In the genomic region with DNA sequence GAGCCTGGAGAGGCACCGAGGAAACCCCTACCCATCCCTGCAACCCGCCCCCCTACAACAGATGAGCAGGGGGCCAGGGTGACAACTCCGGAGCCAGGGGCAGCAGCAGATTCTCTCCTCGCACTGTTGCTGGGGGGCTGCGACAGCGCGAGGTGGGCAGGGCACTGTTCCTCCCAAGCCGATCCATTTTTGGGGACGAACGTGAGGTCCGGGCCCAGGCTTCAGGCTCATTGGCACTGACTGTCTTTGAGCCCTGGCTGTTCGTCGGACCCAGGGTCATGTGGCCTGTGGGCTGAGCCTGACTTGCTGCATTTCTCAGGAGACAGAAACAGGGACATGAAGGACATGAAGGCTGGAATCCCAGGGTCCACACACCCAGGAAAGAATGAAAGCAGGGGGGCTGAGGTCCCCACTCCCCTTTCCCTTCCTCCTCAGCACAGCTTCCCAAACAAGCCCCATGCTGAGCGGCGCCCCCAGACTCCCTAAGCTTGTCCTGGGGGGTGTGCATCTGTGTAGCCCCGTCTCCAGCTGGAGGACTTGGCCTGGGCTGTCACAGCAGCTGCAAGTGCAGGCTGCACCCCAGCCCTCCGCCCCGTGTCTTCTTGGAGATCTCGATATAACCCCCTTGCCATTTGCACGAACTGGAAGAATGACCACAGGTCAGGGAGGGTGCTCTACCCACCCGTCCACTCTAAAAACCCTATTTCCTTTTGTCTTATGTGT, we compare ENCODE assay signal across 9 cellular contexts. TPM values are rescaled to one million over a fixed set of nuclear protein-coding genes. Genes with fewer than 3 reads are reported as not detected.
A peak's percentile ranks its signal among the peaks of the same experiment; 100 is the strongest.
DNase-seq lines count a peak whose midpoint lies in the region; ATAC-seq and TF ChIP-seq lines count a peak whose summit lies in the region.
"Had no signal": no experiment of that assay in that cellular context is flagged by ENCODE, and none has a peak within 500 bp of the region (broad histone marks: within the 10 kb centered on the region; RNA-seq: fewer than 3 reads in every experiment).

No MANE protein-coding gene starts in this region.

- no peak for TF ChIP-seq POLR2A in ovary (IDR thresholded peaks at IDR 0.05)

- WGBS in ovary, 3 donors, result 17 to 20% (median 18%) methylated on average over 21 of the region's 21 CpGs

- no peak for DNase-seq in AG09309 (ENCODE audit: low read depth)
- DNase-seq in SW480 (ENCODE audit: low spot score), result peak; percentile 30
- peak; percentile 90 for DNase-seq in globus pallidus (ENCODE audit: low spot score)
- DNase-seq in ovary, result no peak
- DNase-seq in NCI-H2107 (lab: John Stamatoyannopoulos, UW), result no peak
- no peak for DNase-seq in stimulated activated naive CD8-positive, alpha-beta T cell treated with anti-CD3 and anti-CD28 coated beads, Interleukin-15, Interleukin-2, amounts not matched to agents 100 U/mL and 50 U/mL, for 24 hours
- DNase-seq in activated naive CD4-positive, alpha-beta T cell treated with anti-CD3 and anti-CD28 coated beads, Interleukin-2, amount 50 U/mL, for 72 hours (ENCODE audit: low spot score in 2 of 2), result no peak
- DNase-seq in germinal center (ENCODE audit: low spot score), result no peak
- DNase-seq: CD8-positive, alpha-beta T cell had no signal

- TF ChIP-seq CTCF in AG09309 (IDR thresholded peaks at IDR 0.05; ENCODE audit: control insufficient read depth, insufficient read depth, low read depth, low read length, missing control alignments) (no peak), ovary (IDR thresholded peaks at IDR 0.05) (no peak)

- intact Hi-C loops in ovary (cut with DNase I), result loop anchor here in 2 of 4 donors (5.0 kb wide), 2 partner anchors 38 to 43 kb away; partner anchors contain the start of gene TIMP2 (in 1 of the 2)

- no peak for TF ChIP-seq EP300 in ovary (IDR thresholded peaks at IDR 0.05)

- H3K4me3 ChIP-seq in AG09309 (ENCODE audit: control insufficient read depth, low read depth, low read length) (peak overlapping the region; percentile 35), ovary (peak overlapping the region; percentile 29)

- peak overlapping the region; percentile 70 to 84 for H3K27ac ChIP-seq in ovary

- H3K27ac Mint-ChIP-seq in activated naive CD4-positive, alpha-beta T cell treated with anti-CD3 and anti-CD28 coated beads, Interleukin-2, amount 50 U/mL, for 72 hours, result no peak overlapping the region
- H3K27ac Mint-ChIP-seq: CD8-positive, alpha-beta T cell had no signal

- H3K9me3 ChIP-seq in ovary, result no peaks in the 10 kb centered on the region

- no peaks in the 10 kb centered on the region for H3K36me3 Mint-ChIP-seq in activated naive CD4-positive, alpha-beta T cell treated with anti-CD3 and anti-CD28 coated beads, Interleukin-2, amount 50 U/mL, for 72 hours
- H3K36me3 Mint-ChIP-seq: CD8-positive, alpha-beta T cell had no signal

- H3K27me3 ChIP-seq in ovary, result no peaks in the 10 kb centered on the region

- H3K4me1 ChIP-seq in ovary (ENCODE audit: insufficient read depth), result peaks cover 37% of the 10 kb centered on the region

- H3K9me3 Mint-ChIP-seq in activated naive CD4-positive, alpha-beta T cell treated with anti-CD3 and anti-CD28 coated beads, Interleukin-2, amount 50 U/mL, for 72 hours, result no peaks in the 10 kb centered on the region
- H3K9me3 Mint-ChIP-seq: CD8-positive, alpha-beta T cell had no signal

- ATAC-seq in stimulated activated naive CD8-positive, alpha-beta T cell treated with anti-CD3 and anti-CD28 coated beads, Interleukin-15, Interleukin-2, amounts not matched to agents 100 U/mL and 50 U/mL, for 24 hours, result no peak
- ATAC-seq in activated naive CD4-positive, alpha-beta T cell treated with anti-CD3 and anti-CD28 coated beads, Interleukin-2, amount 50 U/mL, for 72 hours, result no peak

- H3K36me3 ChIP-seq in ovary, result no peaks in the 10 kb centered on the region

RNA-seq across cellular contexts. Expression of gene CEP295NL, which starts 18.7 kb away (rescaled TPM):
- 1 to 10 TPM; 1.7 to 8.0 (median 4.5) TPM for total RNA-seq in ovary
- 1 to 10 TPM in 1 of 2 donors, under 1 TPM in 1; 0.25 to 1.0 TPM for polyA plus RNA-seq in ovary
- total RNA-seq in activated naive CD4-positive, alpha-beta T cell treated with anti-CD3 and anti-CD28 coated beads, Interleukin-2, amount 50 U/mL, for 72 hours, result under 1 TPM in 1 of 2 donors, not detected in 1; 0.61 TPM

RNA-seq across cellular contexts. Expression of gene TIMP2, which starts 40.9 kb away (rescaled TPM):
- total RNA-seq in ovary, result 100 to 1,000 TPM; 221 to 854 (median 693) TPM
- 1,000 to 10,000 TPM in 1 of 2 donors, 100 to 1,000 TPM in 1; 542 to 1,422 TPM for polyA plus RNA-seq in ovary
- 1 to 10 TPM; 1.1 TPM for total RNA-seq in activated naive CD4-positive, alpha-beta T cell treated with anti-CD3 and anti-CD28 coated beads, Interleukin-2, amount 50 U/mL, for 72 hours

RNA-seq across cellular contexts. Expression of gene USP36, which starts 43.7 kb away (rescaled TPM):
- total RNA-seq in ovary, result 100 to 1,000 TPM in 2 of 7 donors, 10 to 100 TPM in 5; 56.0 to 127 (median 69.2) TPM
- 10 to 100 TPM; 38.7 to 59.1 TPM for polyA plus RNA-seq in ovary
- total RNA-seq in activated naive CD4-positive, alpha-beta T cell treated with anti-CD3 and anti-CD28 coated beads, Interleukin-2, amount 50 U/mL, for 72 hours, result 10 to 100 TPM; 82.2 to 88.1 TPM

Comparison
In these comparisons a context has a peak if more than half of its experiments do, and no peak if none do; other contexts are left out.
1. DNase-seq: peak in SW480 (single experiment) and globus pallidus (single experiment); none in AG09309 (single experiment), ovary (0 of 5), NCI-H2107 (single experiment), stimulated activated naive CD8-positive, alpha-beta T cell treated with anti-CD3 and anti-CD28 coated beads, Interleukin-15, Interleukin-2, amounts not matched to agents 100 U/mL and 50 U/mL, for 24 hours (single experiment), activated naive CD4-positive, alpha-beta T cell treated with anti-CD3 and anti-CD28 coated beads, Interleukin-2, amount 50 U/mL, for 72 hours (0 of 2) and germinal center (single experiment).
2. RNA of gene TIMP2, which starts 40.9 kb away (total RNA-seq): 221 to 854 TPM in ovary; 1.1 TPM in activated naive CD4-positive, alpha-beta T cell treated with anti-CD3 and anti-CD28 coated beads, Interleukin-2, amount 50 U/mL, for 72 hours; every median in the first group is over 100 times any median in the second.